Comparison of ENCODE assay signal across 18 cellular contexts in genomic region chr10:19294233-19294632, GRCh38.
"Had no signal": no experiment of that assay in that cellular context is flagged by ENCODE, and none has a peak within 500 bp of the region (broad histone marks: within the 10 kb centered on the region; RNA-seq: fewer than 3 reads in every experiment).

No MANE protein-coding gene starts in this region.

- H3K27ac ChIP-seq: RWPE1 had no signal

- H3K36me3 ChIP-seq: MG63 had no signal

- DNase-seq: KBM-7, MG63, NCI-H1105, NCI-H1417, NCI-H146, NCI-H1694 treated with DMSO at 0.1 percent for 48 hours, NCI-H1930, NCI-H2081, NCI-H2107, NCI-H2227 treated with DMSO at 0.1 percent for 48 hours, NCI-H524, NCI-H526 treated with DMSO at 0.1 percent for 48 hours, NCI-H748 treated with DMSO at 0.1 percent for 48 hours, SK-N-SH, SW 1271, T-cell had no signal

- H3K4me3 ChIP-seq: MG63 had no signal

- H3K4me2 ChIP-seq: SK-N-SH had no signal

- ATAC-seq: Panc1, T-cell had no signal

- H3K9ac ChIP-seq: SK-N-SH had no signal

- H3K9me3 ChIP-seq: MG63, SK-N-SH had no signal

- H3K9me2 ChIP-seq: SK-N-SH had no signal

- H3K27me3 ChIP-seq: MG63 had no signal
